Comparison of ENCODE assay signal across 1 cellular context in genomic region chrX:39912126-39912525, GRCh38.
TF ChIP-seq lines count a peak whose summit lies in the region.

No MANE protein-coding gene starts in this region.

TF ChIP-seq in K562, 482 proteins besides CTCF, POLR2A, EP300 and RAD21:
- TF ChIP-seq CHD7 (IDR thresholded peaks at IDR 0.05; ENCODE audit: low read depth, low read length) (no peak), ESRRA (IDR thresholded peaks at IDR 0.05; ENCODE audit: borderline replicate concordance, low read depth) (0 out of 2 replicates have a peak, but pooled peaks have one; percentile 26), ZNF589 (CRISPR knock-in tag; IDR thresholded peaks at IDR 0.05; ENCODE audit: low read depth) (no peak), RFX1 (IDR thresholded peaks at IDR 0.05) (no peak), MGA (IDR thresholded peaks at IDR 0.05) (no peak), DIDO1 (tag; IDR thresholded peaks at IDR 0.05; ENCODE audit: low read depth) (no peak), PKNOX1 (IDR thresholded peaks at IDR 0.05) (no peak), ARHGAP35 (IDR thresholded peaks at IDR 0.05; ENCODE audit: partially characterized antibody) (no peak)
